ENCODE assay signal across 19 cellular contexts in genomic region chr1:229380514-229381160, GRCh38. TPM values are rescaled to one million over a fixed set of nuclear protein-coding genes. Genes with fewer than 3 reads are reported as not detected.
DNase-seq lines count a peak whose midpoint lies in the region; ATAC-seq, FAIRE-seq and TF ChIP-seq lines count a peak whose summit lies in the region.
"Had no signal": no experiment of that assay in that cellular context is flagged by ENCODE, and none has a peak within 500 bp of the region (broad histone marks: within the 10 kb centered on the region; RNA-seq: fewer than 3 reads in every experiment).

No MANE protein-coding gene starts in this region.

- H3K9me3 Mint-ChIP-seq in brain = peaks cover 0 to 6% (median 2%) of the 10 kb centered on the region in 5 experiments
- H3K9me3 Mint-ChIP-seq: WTC11 had no signal

- H3K27me3 ChIP-seq in upper lobe of right lung = no peaks in the 10 kb centered on the region
- H3K27me3 ChIP-seq: body of pancreas, dorsolateral prefrontal cortex had no signal

- peak overlapping the region; percentile 29 to 96 (median 63) for H3K27ac Mint-ChIP-seq in brain
- H3K27ac Mint-ChIP-seq: WTC11 had no signal

- no peaks in the 10 kb centered on the region for H3K4me1 ChIP-seq in upper lobe of right lung
- H3K4me1 ChIP-seq: spleen had no signal

- H3K4me1 Mint-ChIP-seq in brain = peaks cover 31% of the 10 kb centered on the region

- peak overlapping the region in 1 of 5 experiments; percentile 29 for H3K4me3 Mint-ChIP-seq in brain

- TF ChIP-seq CTCF in brain (conservative IDR thresholded peaks at IDR 0.05) (no peak), upper lobe of right lung (IDR thresholded peaks at IDR 0.05) (no peak), foreskin fibroblast (IDR thresholded peaks at IDR 0.05; ENCODE audit: low read depth, low read length) (no peak)

- intact Hi-C loops in upper lobe of right lung (cut with DNase I) = no loop called here

- no peaks in the 10 kb centered on the region for H3K9me3 ChIP-seq in upper lobe of right lung
- H3K9me3 ChIP-seq: body of pancreas, spleen had no signal

- no peak overlapping the region for H3K27ac ChIP-seq in upper lobe of right lung
- H3K27ac ChIP-seq: body of pancreas, spleen had no signal

- DNase-seq in COR-L47 (lab: John Stamatoyannopoulos, UW) (peak; percentile 36), GM19239 (ENCODE audit: insufficient read length, low spot score) (no peak), NCI-H2081 (lab: John Stamatoyannopoulos, UW) (peak; percentile 93 to 98), upper lobe of right lung (no peak), foreskin fibroblast (no peak), islet precursor cell (no peak)
- DNase-seq: activated naive CD4-positive, alpha-beta T cell treated with anti-CD3 and anti-CD28 coated beads, Interleukin-2, amount 50 U/mL, for 16 hours; body of pancreas; DND-41; RPMI8226; spleen; stimulated activated naive CD8-positive, alpha-beta T cell treated with anti-CD3 and anti-CD28 coated beads, Interleukin-15, Interleukin-2, amounts not matched to agents 100 U/mL and 50 U/mL, for 24 hours had no signal

- FAIRE-seq in GM19239 (lab: Jason Lieb, UNC) = peak; percentile 75

- no peaks in the 10 kb centered on the region for H3K36me3 ChIP-seq in upper lobe of right lung
- H3K36me3 ChIP-seq: spleen had no signal

- H3K27me3 Mint-ChIP-seq in brain = no peaks in the 10 kb centered on the region

- ATAC-seq in esophagus mucosa = no peak
- ATAC-seq in upper lobe of right lung = no peak
- ATAC-seq: body of pancreas; left lobe of liver; stimulated activated naive CD8-positive, alpha-beta T cell treated with anti-CD3 and anti-CD28 coated beads, Interleukin-15, Interleukin-2, amounts not matched to agents 100 U/mL and 50 U/mL, for 24 hours had no signal

- no peaks in the 10 kb centered on the region for H3K36me3 Mint-ChIP-seq in brain
- H3K36me3 Mint-ChIP-seq: WTC11 had no signal

- H3K4me3 ChIP-seq in upper lobe of right lung (no peak overlapping the region), foreskin fibroblast (ENCODE audit: low read depth in 1 of 2, low read length in 2 of 2) (no peak overlapping the region)
- H3K4me3 ChIP-seq: body of pancreas, dorsolateral prefrontal cortex, spleen had no signal

RNA-seq across cellular contexts. Expression of gene CCSAP, which starts 37.8 kb away (rescaled TPM):
- polyA plus RNA-seq in brain (ENCODE audit: insufficient read depth, low read depth, low replicate concordance) = 10.4 TPM
- total RNA-seq in esophagus mucosa (3.0 TPM), upper lobe of right lung (9.1 TPM)

RNA-seq across cellular contexts. Expression of gene ACTA1, which starts 53.3 kb away (rescaled TPM):
- polyA plus RNA-seq in brain (ENCODE audit: insufficient read depth, low read depth, low replicate concordance) = 0.88 TPM
- total RNA-seq in esophagus mucosa (1.3 TPM), upper lobe of right lung (not detected)
- total RNA-seq: fibroblast of lung, left lobe of liver, NCI-H460 had no signal
- polyA plus RNA-seq: fibroblast of lung had no signal

Comparison
In these comparisons a context has a peak if more than half of its experiments do, and no peak if none do; other contexts are left out.
1. DNase-seq: peak in COR-L47 (single experiment) and NCI-H2081 (2 of 2); none in GM19239 (single experiment), upper lobe of right lung (single experiment), foreskin fibroblast (0 of 2) and islet precursor cell (single experiment).